1 cellular context compared by ENCODE assay signal in genomic region chr2:152715854-152716428, GRCh38.
TF ChIP-seq lines count a peak whose summit lies in the region.

No MANE protein-coding gene starts in this region.

TF ChIP-seq in HepG2, 621 proteins besides CTCF, POLR2A, EP300 and RAD21 (continued from another document and continues in another):
- TF ChIP-seq ZNF503 (CRISPR knock-in tag; IDR thresholded peaks at IDR 0.05), result no peak
- TF ChIP-seq MIXL1 (CRISPR knock-in tag; IDR thresholded peaks at IDR 0.05), result no peak
- 0 out of 2 replicates have a peak, but pooled peaks have one; percentile 56 for TF ChIP-seq SIN3A (IDR thresholded peaks at IDR 0.05; ENCODE audit: borderline replicate concordance, low read depth, low read length)
- TF ChIP-seq ADNP (CRISPR knock-in tag; IDR thresholded peaks at IDR 0.05), result 0 out of 2 replicates have a peak, but pooled peaks have one; percentile 37
- TF ChIP-seq ZNF644 (CRISPR knock-in tag; IDR thresholded peaks at IDR 0.05; ENCODE audit: low read depth), result peak; percentile 70; the same call in 1 of the 2 replicates
- no peak for TF ChIP-seq HINFP (CRISPR knock-in tag; IDR thresholded peaks at IDR 0.05; ENCODE audit: low read depth)
- TF ChIP-seq ZNF383 (CRISPR knock-in tag; IDR thresholded peaks at IDR 0.05; ENCODE audit: borderline replicate concordance), result no peak
- TF ChIP-seq ZNF768 (CRISPR knock-in tag; IDR thresholded peaks at IDR 0.05), result no peak
- TF ChIP-seq SSRP1 (CRISPR knock-in tag; IDR thresholded peaks at IDR 0.05), result 0 out of 2 replicates have a peak, but pooled peaks have one; percentile 83
- TF ChIP-seq MEIS2 (CRISPR knock-in tag; IDR thresholded peaks at IDR 0.05), result no peak
- no peak for TF ChIP-seq ZSCAN20 (CRISPR knock-in tag; IDR thresholded peaks at IDR 0.05; ENCODE audit: borderline replicate concordance)
- TF ChIP-seq DMAP1 (CRISPR knock-in tag; IDR thresholded peaks at IDR 0.05), result peak; percentile 25; the same call in 1 of the 2 replicates
- TF ChIP-seq ZNF24 (IDR thresholded peaks at IDR 0.05), result no peak
- 0 out of 2 replicates have a peak, but pooled peaks have one; percentile 32 for TF ChIP-seq ZMYM4 (CRISPR knock-in tag; IDR thresholded peaks at IDR 0.05)
- no peak for TF ChIP-seq RNF2 (conservative IDR thresholded peaks at IDR 0.05; ENCODE audit: low read depth)
- TF ChIP-seq MXI1 (IDR thresholded peaks at IDR 0.05; ENCODE audit: borderline replicate concordance, low read depth, low read length), result no peak
- TF ChIP-seq, protein P1, sequence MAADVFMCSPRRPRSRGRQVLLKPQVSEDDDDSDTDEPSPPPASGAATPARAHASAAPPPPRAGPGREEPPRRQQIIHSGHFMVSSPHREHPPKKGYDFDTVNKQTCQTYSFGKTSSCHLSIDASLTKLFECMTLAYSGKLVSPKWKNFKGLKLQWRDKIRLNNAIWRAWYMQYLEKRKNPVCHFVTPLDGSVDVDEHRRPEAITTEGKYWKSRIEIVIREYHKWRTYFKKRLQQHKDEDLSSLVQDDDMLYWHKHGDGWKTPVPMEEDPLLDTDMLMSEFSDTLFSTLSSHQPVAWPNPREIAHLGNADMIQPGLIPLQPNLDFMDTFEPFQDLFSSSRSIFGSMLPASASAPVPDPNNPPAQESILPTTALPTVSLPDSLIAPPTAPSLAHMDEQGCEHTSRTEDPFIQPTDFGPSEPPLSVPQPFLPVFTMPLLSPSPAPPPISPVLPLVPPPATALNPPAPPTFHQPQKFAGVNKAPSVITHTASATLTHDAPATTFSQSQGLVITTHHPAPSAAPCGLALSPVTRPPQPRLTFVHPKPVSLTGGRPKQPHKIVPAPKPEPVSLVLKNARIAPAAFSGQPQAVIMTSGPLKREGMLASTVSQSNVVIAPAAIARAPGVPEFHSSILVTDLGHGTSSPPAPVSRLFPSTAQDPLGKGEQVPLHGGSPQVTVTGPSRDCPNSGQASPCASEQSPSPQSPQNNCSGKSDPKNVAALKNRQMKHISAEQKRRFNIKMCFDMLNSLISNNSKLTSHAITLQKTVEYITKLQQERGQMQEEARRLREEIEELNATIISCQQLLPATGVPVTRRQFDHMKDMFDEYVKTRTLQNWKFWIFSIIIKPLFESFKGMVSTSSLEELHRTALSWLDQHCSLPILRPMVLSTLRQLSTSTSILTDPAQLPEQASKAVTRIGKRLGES (CRISPR knock-in tag; IDR thresholded peaks at IDR 0.05; ENCODE audit: borderline replicate concordance), result no peak
- TF ChIP-seq ZNF234 (CRISPR knock-in tag; conservative IDR thresholded peaks at IDR 0.05), result no peak
- no peak for TF ChIP-seq ERF (CRISPR knock-in tag; IDR thresholded peaks at IDR 0.05)
- TF ChIP-seq BCL6 (CRISPR knock-in tag; IDR thresholded peaks at IDR 0.05), result 0 out of 2 replicates have a peak, but pooled peaks have one; percentile 7
- no peak for TF ChIP-seq PRDM15 (CRISPR knock-in tag; IDR thresholded peaks at IDR 0.05)
- no peak for TF ChIP-seq TCF7L2 (IDR thresholded peaks at IDR 0.05; ENCODE audit: low read depth, low read length)
- TF ChIP-seq TFE3 (CRISPR knock-in tag; IDR thresholded peaks at IDR 0.05), result no peak
- TF ChIP-seq, protein P2, sequence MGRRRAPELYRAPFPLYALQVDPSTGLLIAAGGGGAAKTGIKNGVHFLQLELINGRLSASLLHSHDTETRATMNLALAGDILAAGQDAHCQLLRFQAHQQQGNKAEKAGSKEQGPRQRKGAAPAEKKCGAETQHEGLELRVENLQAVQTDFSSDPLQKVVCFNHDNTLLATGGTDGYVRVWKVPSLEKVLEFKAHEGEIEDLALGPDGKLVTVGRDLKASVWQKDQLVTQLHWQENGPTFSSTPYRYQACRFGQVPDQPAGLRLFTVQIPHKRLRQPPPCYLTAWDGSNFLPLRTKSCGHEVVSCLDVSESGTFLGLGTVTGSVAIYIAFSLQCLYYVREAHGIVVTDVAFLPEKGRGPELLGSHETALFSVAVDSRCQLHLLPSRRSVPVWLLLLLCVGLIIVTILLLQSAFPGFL (CRISPR knock-in tag; IDR thresholded peaks at IDR 0.05), result no peak
- TF ChIP-seq MED8 (CRISPR knock-in tag; IDR thresholded peaks at IDR 0.05; ENCODE audit: insufficient replicate concordance), result no peak
- TF ChIP-seq ZNF614 (CRISPR knock-in tag; IDR thresholded peaks at IDR 0.05; ENCODE audit: borderline replicate concordance), result 0 out of 2 replicates have a peak, but pooled peaks have one; percentile 33
- peak; percentile 79 for TF ChIP-seq XRCC5 (optimal IDR thresholded peaks at IDR 0.05; ENCODE audit: low read length)
- TF ChIP-seq ZNF30 (CRISPR knock-in tag; IDR thresholded peaks at IDR 0.05), result no peak
- no peak for TF ChIP-seq TAF1 (CRISPR knock-in tag; IDR thresholded peaks at IDR 0.05)
- TF ChIP-seq FOXA1 (IDR thresholded peaks at IDR 0.05), result no peak
- TF ChIP-seq FOXA1 (CRISPR knock-in tag; IDR thresholded peaks at IDR 0.05), result no peak
- TF ChIP-seq NFYC (CRISPR knock-in tag; IDR thresholded peaks at IDR 0.05), result 0 out of 2 replicates have a peak, but pooled peaks have one; percentile 32
- no peak for TF ChIP-seq CCDC6 (CRISPR knock-in tag; IDR thresholded peaks at IDR 0.05)
- TF ChIP-seq ZNF597 (CRISPR knock-in tag; IDR thresholded peaks at IDR 0.05), result no peak
- TF ChIP-seq NFATC3 (CRISPR knock-in tag; IDR thresholded peaks at IDR 0.05), result no peak
- TF ChIP-seq BATF2 (CRISPR knock-in tag; IDR thresholded peaks at IDR 0.05), result no peak
- TF ChIP-seq, protein P3, sequence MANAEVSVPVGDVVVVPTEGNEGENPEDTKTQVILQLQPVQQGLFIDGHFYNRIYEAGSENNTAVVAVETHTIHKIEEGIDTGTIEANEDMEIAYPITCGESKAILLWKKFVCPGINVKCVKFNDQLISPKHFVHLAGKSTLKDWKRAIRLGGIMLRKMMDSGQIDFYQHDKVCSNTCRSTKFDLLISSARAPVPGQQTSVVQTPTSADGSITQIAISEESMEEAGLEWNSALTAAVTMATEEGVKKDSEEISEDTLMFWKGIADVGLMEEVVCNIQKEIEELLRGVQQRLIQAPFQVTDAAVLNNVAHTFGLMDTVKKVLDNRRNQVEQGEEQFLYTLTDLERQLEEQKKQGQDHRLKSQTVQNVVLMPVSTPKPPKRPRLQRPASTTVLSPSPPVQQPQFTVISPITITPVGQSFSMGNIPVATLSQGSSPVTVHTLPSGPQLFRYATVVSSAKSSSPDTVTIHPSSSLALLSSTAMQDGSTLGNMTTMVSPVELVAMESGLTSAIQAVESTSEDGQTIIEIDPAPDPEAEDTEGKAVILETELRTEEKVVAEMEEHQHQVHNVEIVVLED (CRISPR knock-in tag; IDR thresholded peaks at IDR 0.05; ENCODE audit: borderline replicate concordance), result peak; percentile 5; the same call in 1 of the 2 replicates
- TF ChIP-seq ZBTB25 (CRISPR knock-in tag; IDR thresholded peaks at IDR 0.05), result no peak
- no peak for TF ChIP-seq PHF8 (CRISPR knock-in tag; IDR thresholded peaks at IDR 0.05)
- no peak for TF ChIP-seq ZNF230 (CRISPR knock-in tag; IDR thresholded peaks at IDR 0.05)
- no peak for TF ChIP-seq ZNF709 (CRISPR knock-in tag; IDR thresholded peaks at IDR 0.05)
- TF ChIP-seq FOXJ3 (CRISPR knock-in tag; IDR thresholded peaks at IDR 0.05; ENCODE audit: borderline replicate concordance), result no peak
- TF ChIP-seq NONO (IDR thresholded peaks at IDR 0.05), result no peak
- TF ChIP-seq NONO (CRISPR knock-in tag; conservative IDR thresholded peaks at IDR 0.05), result no peak
- TF ChIP-seq ZNF350 (CRISPR knock-in tag; IDR thresholded peaks at IDR 0.05; ENCODE audit: borderline replicate concordance, low read depth), result no peak
- TF ChIP-seq FOSL2 (CRISPR knock-in tag; IDR thresholded peaks at IDR 0.05), result 0 out of 2 replicates have a peak, but pooled peaks have one; percentile 21
- TF ChIP-seq YEATS4 (CRISPR knock-in tag; IDR thresholded peaks at IDR 0.05; ENCODE audit: borderline replicate concordance), result no peak
- TF ChIP-seq ZNF720 (CRISPR knock-in tag; IDR thresholded peaks at IDR 0.05), result no peak
